Comparison of ENCODE assay signal across 8 cellular contexts in the genomic region with DNA sequence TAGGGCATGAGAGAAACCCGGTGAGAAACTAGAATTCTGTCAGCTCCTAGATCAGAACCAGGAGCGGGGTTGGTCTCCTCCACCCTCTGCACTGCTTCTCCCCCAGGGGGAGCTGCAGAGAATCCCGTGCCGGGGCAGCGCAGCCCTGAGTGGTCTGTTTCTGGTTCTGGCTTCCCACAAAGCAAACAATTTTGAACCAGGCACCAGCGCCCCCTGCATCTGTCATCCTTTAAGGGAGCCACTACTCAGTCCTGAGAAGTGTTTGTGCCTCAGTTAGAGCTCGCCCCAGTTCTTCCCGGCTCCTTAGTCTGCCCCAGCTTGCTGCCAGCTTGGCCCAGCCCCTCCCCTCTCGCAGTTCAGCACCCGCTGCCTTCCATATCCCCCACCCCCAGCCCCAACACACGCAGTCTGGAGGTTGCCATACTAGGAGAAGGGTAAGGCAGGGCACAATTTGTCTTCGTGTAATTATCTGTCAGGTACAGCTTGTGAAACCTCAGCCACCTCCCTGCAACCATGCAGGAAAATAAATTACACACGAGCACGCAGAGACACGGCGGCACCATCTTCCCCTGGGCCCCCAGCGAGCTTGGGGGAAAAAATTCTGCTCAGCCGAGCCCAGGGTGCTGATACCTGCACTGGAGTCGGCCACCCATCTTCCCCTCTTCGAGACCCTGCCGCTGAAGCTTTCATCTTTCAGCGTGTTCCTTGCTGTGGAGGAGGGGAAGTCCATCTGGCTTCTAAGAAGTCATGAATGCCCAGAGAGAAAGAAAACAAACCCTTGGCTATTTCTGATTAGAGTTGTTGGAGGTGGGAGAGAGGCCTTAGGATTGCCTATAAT.
DNase-seq lines count a peak whose midpoint lies in the region; ATAC-seq and TF ChIP-seq lines count a peak whose summit lies in the region.

No MANE protein-coding gene starts in this region.

- H3K27me3 Mint-ChIP-seq in CD14-positive monocyte (ENCODE audit: low read depth in 3 of 3): peaks cover 56 to 74% (median 69%) of the 10 kb centered on the region in 3 donors
- H3K27me3 Mint-ChIP-seq in T-helper 2 cell treated with Interferon-gamma antibody and Interleukin-4, amounts not matched to agents 5 μg/mL and 100 μg/mL, for 36 hours (ENCODE audit: low read depth): peaks cover 64% of the 10 kb centered on the region

- peaks cover 25% of the 10 kb centered on the region for H3K4me1 Mint-ChIP-seq in CD14-positive monocyte
- peaks cover 10% of the 10 kb centered on the region for H3K4me1 Mint-ChIP-seq in T-helper 2 cell treated with Interferon-gamma antibody and Interleukin-4, amounts not matched to agents 5 μg/mL and 100 μg/mL, for 36 hours (ENCODE audit: low read depth)

- no peak overlapping the region for H3K27ac Mint-ChIP-seq in CD14-positive monocyte
- H3K27ac Mint-ChIP-seq in T-helper 2 cell treated with Interferon-gamma antibody and Interleukin-4, amounts not matched to agents 5 μg/mL and 100 μg/mL, for 36 hours: no peak overlapping the region

- peak; percentile 65 for DNase-seq in CD14-positive monocyte (ENCODE audit: low spot score)
- peak; percentile 51 for DNase-seq in HT1080 (ENCODE audit: low read depth)
- peak; percentile 24 for DNase-seq in T-helper 2 cell treated with Interferon-gamma antibody and Interleukin-4, amounts not matched to agents 5 μg/mL and 100 μg/mL, for 36 hours (ENCODE audit: low spot score)
- peak; percentile 45 to 71 for DNase-seq in cardiac fibroblast (ENCODE audit: low read depth in 2 of 2)
- no peak for DNase-seq in left lobe of liver (ENCODE audit: low spot score)
- DNase-seq in stimulated activated CD8-positive, alpha-beta memory T cell treated with anti-CD3 and anti-CD28 coated beads, Interleukin-15, amount 100 ng/mL, for 24 hours (ENCODE audit: low read depth): peak; percentile 13
- DNase-seq in NCI-H345 treated with DMSO at 0.1 percent for 48 hours (lab: John Stamatoyannopoulos, UW; ENCODE audit: unreplicated experiment): no peak

- no peak overlapping the region for H3K4me3 ChIP-seq in cardiac fibroblast (replicated peaks in 1 of 2; ENCODE audit: low read depth in 2 of 2, low read length in 2 of 2)

- peak; percentile 86 for TF ChIP-seq CTCF in CD14-positive monocyte (IDR thresholded peaks at IDR 0.05)
- peak; percentile 66 for TF ChIP-seq CTCF in cardiac fibroblast (IDR thresholded peaks at IDR 0.05; ENCODE audit: low read depth, low read length)

- intact Hi-C loops in CD14-positive monocyte (cut with micrococcal nuclease): no loop called here

- H3K9me3 Mint-ChIP-seq in CD14-positive monocyte: peaks cover 0 to 10% (median 0%) of the 10 kb centered on the region in 7 donors
- no peaks in the 10 kb centered on the region for H3K9me3 Mint-ChIP-seq in T-helper 2 cell treated with Interferon-gamma antibody and Interleukin-4, amounts not matched to agents 5 μg/mL and 100 μg/mL, for 36 hours

- no peak for TF ChIP-seq POLR2A in GM18505 (IDR thresholded peaks at IDR 0.05; ENCODE audit: borderline replicate concordance, extremely low read depth, insufficient read depth, insufficient read length)

- H3K4me3 Mint-ChIP-seq in CD14-positive monocyte: peak overlapping the region; percentile 81 to 88
- peak overlapping the region; percentile 56 for H3K4me3 Mint-ChIP-seq in T-helper 2 cell treated with Interferon-gamma antibody and Interleukin-4, amounts not matched to agents 5 μg/mL and 100 μg/mL, for 36 hours

- ATAC-seq in left lobe of liver (peak; percentile 66), GM18505 (IDR thresholded peaks at IDR 0.05; ENCODE audit: unreplicated experiment) (no peak)

- H3K36me3 Mint-ChIP-seq in CD14-positive monocyte: peaks cover 0 to 6% of the 10 kb centered on the region in 2 donors
- H3K36me3 Mint-ChIP-seq in T-helper 2 cell treated with Interferon-gamma antibody and Interleukin-4, amounts not matched to agents 5 μg/mL and 100 μg/mL, for 36 hours (ENCODE audit: low read depth): no peaks in the 10 kb centered on the region

Comparison
In these comparisons a context has a peak if more than half of its experiments do, and no peak if none do; other contexts are left out.
1. DNase-seq: peak in CD14-positive monocyte (single experiment), HT1080 (single experiment), T-helper 2 cell treated with Interferon-gamma antibody and Interleukin-4, amounts not matched to agents 5 μg/mL and 100 μg/mL, for 36 hours (single experiment), cardiac fibroblast (2 of 2) and stimulated activated CD8-positive, alpha-beta memory T cell treated with anti-CD3 and anti-CD28 coated beads, Interleukin-15, amount 100 ng/mL, for 24 hours (single experiment); none in left lobe of liver (single experiment) and NCI-H345 treated with DMSO at 0.1 percent for 48 hours (single experiment).